Comparison of ENCODE assay signal across 12 cellular contexts in genomic region chr12:53051881-53052412, GRCh38. TPM values are rescaled to one million over a fixed set of nuclear protein-coding genes. Genes with fewer than 3 reads are reported as not detected.
DNase-seq lines count a peak whose midpoint lies in the region; ATAC-seq and TF ChIP-seq lines count a peak whose summit lies in the region.
"Had no signal": no experiment of that assay in that cellular context is flagged by ENCODE, and none has a peak within 500 bp of the region (broad histone marks: within the 10 kb centered on the region; RNA-seq: fewer than 3 reads in every experiment).

No MANE protein-coding gene starts in this region.

- intact Hi-C loops in esophagus squamous epithelium (cut with DNase I): no loop called here
- intact Hi-C loops in activated naive CD4-positive, alpha-beta T cell treated with anti-CD3 and anti-CD28 coated beads for 36 hours (cut with micrococcal nuclease): no loop called here

- H4K91ac ChIP-seq in neuronal stem cell (ENCODE audit: low read depth, low read length, poor library complexity): no peak overlapping the region

- no peak overlapping the region for H2BK12ac ChIP-seq in neuronal stem cell (ENCODE audit: low read length)

- peaks cover 26 to 87% (median 31%) of the 10 kb centered on the region in 3 donors for H3K4me1 ChIP-seq in esophagus squamous epithelium
- peaks cover 38 to 40% of the 10 kb centered on the region in 2 donors for H3K4me1 ChIP-seq in neuronal stem cell (ENCODE audit: control insufficient read depth in 2 of 2, insufficient read depth in 1 of 2, low read depth in 1 of 2, low read length in 2 of 2)

- H3K4me3 ChIP-seq in esophagus squamous epithelium (peak overlapping the region in 3 of 4 donors; percentile 53 to 84 (median 62)), neuronal stem cell (ENCODE audit: low read length in 2 of 2) (no peak overlapping the region)

- TF ChIP-seq CTCF in esophagus squamous epithelium (IDR thresholded peaks at IDR 0.05): no peak

- no peaks in the 10 kb centered on the region for H3K36me3 Mint-ChIP-seq in activated naive CD8-positive, alpha-beta T cell
- no peaks in the 10 kb centered on the region for H3K36me3 Mint-ChIP-seq in activated naive CD8-positive, alpha-beta T cell treated with anti-CD3 and anti-CD28 coated beads for 36 hours
- no peaks in the 10 kb centered on the region for H3K36me3 Mint-ChIP-seq in activated naive CD4-positive, alpha-beta T cell treated with anti-CD3 and anti-CD28 coated beads for 36 hours (ENCODE audit: low read depth)
- peaks cover 0 to 3% of the 10 kb centered on the region in 2 donors for H3K36me3 Mint-ChIP-seq in stimulated activated naive B cell treated with anti-CD40 and anti-IgM and Interleukin-4, amounts not matched to agents 10 μg/mL and 1 μg/mL and 100 μg/mL, for 72 hours

- H3K36me3 ChIP-seq in esophagus squamous epithelium: peaks cover 0 to 20% (median 7%) of the 10 kb centered on the region in 3 donors
- no peaks in the 10 kb centered on the region for H3K36me3 ChIP-seq in neuronal stem cell (replicated peaks in 1 of 2; ENCODE audit: control insufficient read depth in 2 of 2, insufficient read depth in 2 of 2, low read length in 2 of 2)
- H3K36me3 ChIP-seq: BE2C had no signal

- 37 to 55% methylated on average over 6 of the region's 7 CpGs for whole genome bisulfite sequencing in esophagus squamous epithelium, 2 donors
- no CpG with 5 or more reads among the region's 7 CpGs for WGBS in neuronal stem cell (ENCODE audit: extremely low coverage in 2 of 2, insufficient read length in 2 of 2, insufficient replicate concordance in 1 of 2), 2 donors

- no peaks in the 10 kb centered on the region for H3K9me3 Mint-ChIP-seq in activated naive CD8-positive, alpha-beta T cell (ENCODE audit: low read depth)
- H3K9me3 Mint-ChIP-seq in activated naive CD8-positive, alpha-beta T cell treated with anti-CD3 and anti-CD28 coated beads for 36 hours: no peaks in the 10 kb centered on the region
- no peaks in the 10 kb centered on the region for H3K9me3 Mint-ChIP-seq in activated naive CD4-positive, alpha-beta T cell treated with anti-CD3 and anti-CD28 coated beads for 36 hours
- H3K9me3 Mint-ChIP-seq in stimulated activated naive B cell treated with anti-CD40 and anti-IgM and Interleukin-4, amounts not matched to agents 10 μg/mL and 1 μg/mL and 100 μg/mL, for 72 hours: no peaks in the 10 kb centered on the region
- H3K9me3 Mint-ChIP-seq: T-helper 1 cell treated with Interleukin-12 subunit alpha and Interleukin-12 subunit beta and Interleukin-4 antibody, amounts not matched to agents 30 μg/mL and 1 μg/mL, for 36 hours had no signal

- H4K8ac ChIP-seq in neuronal stem cell (ENCODE audit: low read depth, low read length): no peak overlapping the region

- H3K14ac ChIP-seq in neuronal stem cell (ENCODE audit: low read length): no peak overlapping the region

- no peak overlapping the region for H2AFZ ChIP-seq in neuronal stem cell (ENCODE audit: low read length)

- no peak overlapping the region for H3K9ac ChIP-seq in neuronal stem cell (ENCODE audit: low read depth, low read length, poor library complexity)

- H2BK5ac ChIP-seq in neuronal stem cell (ENCODE audit: low read length): peak overlapping the region; percentile 31

- H3K4me2 ChIP-seq in neuronal stem cell (ENCODE audit: insufficient read depth, low read length, poor library complexity, severe bottlenecking): no peak overlapping the region

- H3K4ac ChIP-seq in neuronal stem cell (ENCODE audit: low read length): no peak overlapping the region

- H3K79me1 ChIP-seq in neuronal stem cell (ENCODE audit: low read depth, low read length): no peaks in the 10 kb centered on the region

- H3K18ac ChIP-seq in neuronal stem cell (ENCODE audit: low read length): no peak overlapping the region

- H2BK15ac ChIP-seq in neuronal stem cell (ENCODE audit: low read length): no peak overlapping the region

- H3K27ac Mint-ChIP-seq in activated naive CD8-positive, alpha-beta T cell: no peak overlapping the region
- H3K27ac Mint-ChIP-seq in activated naive CD8-positive, alpha-beta T cell treated with anti-CD3 and anti-CD28 coated beads for 36 hours: no peak overlapping the region
- H3K27ac Mint-ChIP-seq in activated naive CD4-positive, alpha-beta T cell treated with anti-CD3 and anti-CD28 coated beads for 36 hours: no peak overlapping the region
- no peak overlapping the region for H3K27ac Mint-ChIP-seq in stimulated activated naive B cell treated with anti-CD40 and anti-IgM and Interleukin-4, amounts not matched to agents 10 μg/mL and 1 μg/mL and 100 μg/mL, for 72 hours

- H3K9me3 ChIP-seq in esophagus squamous epithelium: no peaks in the 10 kb centered on the region
- H3K9me3 ChIP-seq in neuronal stem cell (replicated peaks in 1 of 2; ENCODE audit: control insufficient read depth in 2 of 2, insufficient read depth in 1 of 2, low read depth in 1 of 2, low read length in 2 of 2): no peaks in the 10 kb centered on the region
- H3K9me3 ChIP-seq: BE2C had no signal

- no peak for ATAC-seq in GM19324 (IDR thresholded peaks at IDR 0.05; ENCODE audit: low FRiP score, unreplicated experiment)
- ATAC-seq in stimulated activated naive B cell treated with anti-CD40 and anti-IgM and Interleukin-4, amounts not matched to agents 10 μg/mL and 1 μg/mL and 100 μg/mL, for 72 hours (replicated peaks): no peak

- H3K27me3 Mint-ChIP-seq in activated naive CD8-positive, alpha-beta T cell: no peaks in the 10 kb centered on the region
- H3K27me3 Mint-ChIP-seq in activated naive CD8-positive, alpha-beta T cell treated with anti-CD3 and anti-CD28 coated beads for 36 hours: no peaks in the 10 kb centered on the region
- H3K27me3 Mint-ChIP-seq in activated naive CD4-positive, alpha-beta T cell treated with anti-CD3 and anti-CD28 coated beads for 36 hours (ENCODE audit: low read depth): no peaks in the 10 kb centered on the region
- peaks cover 0 to 6% of the 10 kb centered on the region in 2 donors for H3K27me3 Mint-ChIP-seq in stimulated activated naive B cell treated with anti-CD40 and anti-IgM and Interleukin-4, amounts not matched to agents 10 μg/mL and 1 μg/mL and 100 μg/mL, for 72 hours

- CTCF ChIA-PET in activated naive CD4-positive, alpha-beta T cell treated with anti-CD3 and anti-CD28 coated beads for 36 hours (lab: Charles Lee): interaction anchor here (1.0 to 1.6 kb wide), 3 partner anchors 14 to 47 kb away, joined by 3 to 7 read pairs (median 4); no protein-coding TSS in a partner anchor

- H2BK120ac ChIP-seq in neuronal stem cell (ENCODE audit: low read depth, low read length): no peak overlapping the region

- no peak for TF ChIP-seq POLR2A in esophagus squamous epithelium (IDR thresholded peaks at IDR 0.05)

- H3K4me3 Mint-ChIP-seq in activated naive CD8-positive, alpha-beta T cell: peak overlapping the region; percentile 13
- no peak overlapping the region for H3K4me3 Mint-ChIP-seq in activated naive CD8-positive, alpha-beta T cell treated with anti-CD3 and anti-CD28 coated beads for 36 hours
- H3K4me3 Mint-ChIP-seq in activated naive CD4-positive, alpha-beta T cell treated with anti-CD3 and anti-CD28 coated beads for 36 hours: no peak overlapping the region
- no peak overlapping the region for H3K4me3 Mint-ChIP-seq in stimulated activated naive B cell treated with anti-CD40 and anti-IgM and Interleukin-4, amounts not matched to agents 10 μg/mL and 1 μg/mL and 100 μg/mL, for 72 hours
- H3K4me3 Mint-ChIP-seq: T-helper 1 cell treated with Interleukin-12 subunit alpha and Interleukin-12 subunit beta and Interleukin-4 antibody, amounts not matched to agents 30 μg/mL and 1 μg/mL, for 36 hours had no signal

- DNase-seq in activated naive CD8-positive, alpha-beta T cell treated with anti-CD3 and anti-CD28 coated beads for 36 hours: no peak
- DNase-seq in esophagus squamous epithelium (lab: John Stamatoyannopoulos, UW): no peak
- no peak for DNase-seq in neuronal stem cell (ENCODE audit: low spot score)
- no peak for DNase-seq in activated naive CD4-positive, alpha-beta T cell treated with anti-CD3 and anti-CD28 coated beads for 36 hours
- DNase-seq in stimulated activated naive B cell treated with anti-CD40 and anti-IgM and Interleukin-4, amounts not matched to agents 10 μg/mL and 1 μg/mL and 100 μg/mL, for 72 hours: no peak
- DNase-seq in anterior cingulate cortex (lab: John Stamatoyannopoulos, UW): no peak
- DNase-seq: activated gamma-delta T cell, BE2C had no signal

- H3K27me3 ChIP-seq in esophagus squamous epithelium (no peaks in the 10 kb centered on the region), neuronal stem cell (ENCODE audit: control insufficient read depth in 3 of 3, insufficient read depth in 3 of 3, low read depth in 1 of 3, low read length in 3 of 3) (no peaks in the 10 kb centered on the region)
- H3K27me3 ChIP-seq: BE2C had no signal

- H3K23ac ChIP-seq in neuronal stem cell (ENCODE audit: low read depth, low read length, poor library complexity): peak overlapping the region; percentile 52

- H3K4me1 Mint-ChIP-seq in activated naive CD8-positive, alpha-beta T cell (ENCODE audit: low read depth): peaks cover 13% of the 10 kb centered on the region
- H3K4me1 Mint-ChIP-seq in activated naive CD8-positive, alpha-beta T cell treated with anti-CD3 and anti-CD28 coated beads for 36 hours: peaks cover 20% of the 10 kb centered on the region
- peaks cover 20% of the 10 kb centered on the region for H3K4me1 Mint-ChIP-seq in activated naive CD4-positive, alpha-beta T cell treated with anti-CD3 and anti-CD28 coated beads for 36 hours (ENCODE audit: low read depth)
- H3K4me1 Mint-ChIP-seq in stimulated activated naive B cell treated with anti-CD40 and anti-IgM and Interleukin-4, amounts not matched to agents 10 μg/mL and 1 μg/mL and 100 μg/mL, for 72 hours: peaks cover 16 to 34% of the 10 kb centered on the region in 2 donors

- peak overlapping the region; percentile 90 to 96 (median 94) for H3K27ac ChIP-seq in esophagus squamous epithelium
- H3K27ac ChIP-seq in neuronal stem cell (replicated peaks; ENCODE audit: low read length): no peak overlapping the region

- H2AK5ac ChIP-seq in neuronal stem cell (ENCODE audit: low read depth, low read length): peak overlapping the region; percentile 3

RNA-seq across cellular contexts. Expression of gene TNS2, which starts 2.1 kb away (rescaled TPM):
- total RNA-seq in activated naive CD8-positive, alpha-beta T cell treated with anti-CD3 and anti-CD28 coated beads for 36 hours: 1 to 10 TPM; 1.5 to 2.6 TPM
- total RNA-seq in esophagus squamous epithelium: 10 to 100 TPM; 10.8 to 82.0 (median 20.8) TPM
- polyA plus RNA-seq in neuronal stem cell (2013, experiment 1 of 2): 1.6 TPM
- polyA plus RNA-seq in neuronal stem cell (2013, experiment 2 of 2): 0.83 TPM
- under 1 TPM; 0.37 to 0.67 TPM for total RNA-seq in activated naive CD4-positive, alpha-beta T cell treated with anti-CD3 and anti-CD28 coated beads for 36 hours

RNA-seq across cellular contexts. Expression of gene SPRYD3, which starts 27.2 kb away (rescaled TPM):
- total RNA-seq in activated naive CD8-positive, alpha-beta T cell treated with anti-CD3 and anti-CD28 coated beads for 36 hours: 10 to 100 TPM; 23.5 to 25.7 TPM
- total RNA-seq in esophagus squamous epithelium: 10 to 100 TPM; 28.2 to 41.4 (median 29.2) TPM
- polyA plus RNA-seq in neuronal stem cell (2013, experiment 1 of 2): 3.1 TPM
- 3.1 TPM for polyA plus RNA-seq in neuronal stem cell (2013, experiment 2 of 2)
- total RNA-seq in activated naive CD4-positive, alpha-beta T cell treated with anti-CD3 and anti-CD28 coated beads for 36 hours: 10 to 100 TPM; 20.1 to 20.2 TPM

RNA-seq across cellular contexts. Expression of gene IGFBP6, which starts 45.5 kb away (rescaled TPM):
- total RNA-seq in activated naive CD8-positive, alpha-beta T cell treated with anti-CD3 and anti-CD28 coated beads for 36 hours: 1 to 10 TPM; 1.9 to 2.2 TPM
- total RNA-seq in esophagus squamous epithelium: 100 to 1,000 TPM in 2 of 4 donors, 10 to 100 TPM in 2; 34.5 to 506 (median 94.0) TPM
- 0.43 TPM for polyA plus RNA-seq in neuronal stem cell (2013, experiment 1 of 2)
- 0.53 TPM for polyA plus RNA-seq in neuronal stem cell (2013, experiment 2 of 2)
- total RNA-seq in activated naive CD4-positive, alpha-beta T cell treated with anti-CD3 and anti-CD28 coated beads for 36 hours: 1 to 10 TPM; 3.7 to 6.4 TPM

RNA-seq across cellular contexts. Expression of gene EIF4B, which starts 45.7 kb away (rescaled TPM):
- 100 to 1,000 TPM; 704 to 720 TPM for total RNA-seq in activated naive CD8-positive, alpha-beta T cell treated with anti-CD3 and anti-CD28 coated beads for 36 hours
- 100 to 1,000 TPM; 225 to 571 (median 372) TPM for total RNA-seq in esophagus squamous epithelium
- polyA plus RNA-seq in neuronal stem cell (2013, experiment 1 of 2): 468 TPM
- polyA plus RNA-seq in neuronal stem cell (2013, experiment 2 of 2): 496 TPM
- total RNA-seq in activated naive CD4-positive, alpha-beta T cell treated with anti-CD3 and anti-CD28 coated beads for 36 hours: 100 to 1,000 TPM; 813 to 821 TPM

RNA-seq across cellular contexts. Expression of gene SOAT2, which starts 51.3 kb away (rescaled TPM):
- 1 to 10 TPM; 3.1 to 3.8 TPM for total RNA-seq in activated naive CD8-positive, alpha-beta T cell treated with anti-CD3 and anti-CD28 coated beads for 36 hours
- total RNA-seq in esophagus squamous epithelium: not detected
- not detected for polyA plus RNA-seq in neuronal stem cell (2013, experiment 1 of 2)
- polyA plus RNA-seq in neuronal stem cell (2013, experiment 2 of 2): not detected
- total RNA-seq in activated naive CD4-positive, alpha-beta T cell treated with anti-CD3 and anti-CD28 coated beads for 36 hours: under 1 TPM; 0.74 to 0.81 TPM
- total RNA-seq: HT1080 had no signal

Comparison
In these comparisons a context has a peak if more than half of its experiments do, and no peak if none do; other contexts are left out.
1. H3K4me3 ChIP-seq: peak in esophagus squamous epithelium (3 of 4); none in neuronal stem cell (0 of 2).
2. RNA of gene IGFBP6, which starts 45.5 kb away (total RNA-seq): 34.5 to 506 TPM in esophagus squamous epithelium; 3.7 to 6.4 TPM in activated naive CD4-positive, alpha-beta T cell treated with anti-CD3 and anti-CD28 coated beads for 36 hours and 1.9 to 2.2 TPM in activated naive CD8-positive, alpha-beta T cell treated with anti-CD3 and anti-CD28 coated beads for 36 hours; every median in the first group is over 4 times any median in the second.